ENCODE assay signal across 12 cellular contexts in genomic region chr1:182752077-182752826, GRCh38. TPM values are rescaled to one million over a fixed set of nuclear protein-coding genes. Genes with fewer than 3 reads are reported as not detected.
DNase-seq lines count a peak whose midpoint lies in the region; ATAC-seq, FAIRE-seq and TF ChIP-seq lines count a peak whose summit lies in the region.
"Had no signal": no experiment of that assay in that cellular context is flagged by ENCODE, and none has a peak within 500 bp of the region (broad histone marks: within the 10 kb centered on the region; RNA-seq: fewer than 3 reads in every experiment).

No MANE protein-coding gene starts in this region.

- TF ChIP-seq EP300 in transverse colon (IDR thresholded peaks at IDR 0.05; ENCODE audit: low read depth): no peak

- peaks cover 11% of the 10 kb centered on the region for H3K4me1 Mint-ChIP-seq in chondrocyte (ENCODE audit: low read depth)

- no peaks in the 10 kb centered on the region for H3K36me3 ChIP-seq in transverse colon
- H3K36me3 ChIP-seq: colonic mucosa, esophagus squamous epithelium had no signal

- TF ChIP-seq POLR2A in GM12892 (IDR thresholded peaks at IDR 0.05; ENCODE audit: low read depth, low read length) (no peak), transverse colon (IDR thresholded peaks at IDR 0.05) (no peak), lower leg skin (IDR thresholded peaks at IDR 0.05) (no peak)

- FAIRE-seq in GM12892 (lab: Jason Lieb, UNC): no peak

- H3K27me3 ChIP-seq in transverse colon: no peaks in the 10 kb centered on the region
- H3K27me3 ChIP-seq: colonic mucosa, esophagus squamous epithelium had no signal

- H3K27ac Mint-ChIP-seq in chondrocyte (ENCODE audit: unreplicated experiment): no peak overlapping the region
- H3K27ac Mint-ChIP-seq: activated naive CD8-positive, alpha-beta T cell had no signal

- no peaks in the 10 kb centered on the region for H3K36me3 Mint-ChIP-seq in chondrocyte (ENCODE audit: low read depth)
- H3K36me3 Mint-ChIP-seq: activated naive CD8-positive, alpha-beta T cell had no signal

- peaks cover 11% of the 10 kb centered on the region for H3K27me3 Mint-ChIP-seq in chondrocyte (ENCODE audit: low read depth)

- no peak overlapping the region for H3K4me3 Mint-ChIP-seq in chondrocyte (ENCODE audit: unreplicated experiment)
- H3K4me3 Mint-ChIP-seq: activated naive CD8-positive, alpha-beta T cell had no signal

- DNase-seq in GM03348 (ENCODE audit: low spot score) (peak; percentile 14), astrocyte of the spinal cord (ENCODE audit: low read depth, low spot score) (peak; percentile 94), iPS-NIHi11 (ENCODE audit: low spot score) (peak; percentile 33), sciatic nerve (ENCODE audit: low spot score) (no peak), GM12892 (ENCODE audit: insufficient read length) (no peak), transverse colon (no peak), lower leg skin (ENCODE audit: low spot score in 2 of 2) (no peak), chondrocyte (ENCODE audit: low spot score) (no peak)
- DNase-seq: colonic mucosa, esophagus squamous epithelium had no signal

- in situ Hi-C loops in astrocyte of the spinal cord (cut with HindIII; ENCODE audit: low sequenced_read_pairs): no loop called here
- in situ Hi-C loops in transverse colon (cut with MboI; ENCODE audit: low pct_ligation_motif_present in 1 of 4, low pct_unique_long_range_greater_than_20kb in 1 of 4, low sequenced_read_pairs in 3 of 4): no loop called here

- intact Hi-C loops in sciatic nerve (cut with DNase I): no loop called here
- intact Hi-C loops in transverse colon (cut with DNase I; ENCODE audit: low total_unique reads): no loop called here
- intact Hi-C loops in lower leg skin (cut with DNase I; ENCODE audit: low total_unique reads): no loop called here

- 51 to 64% methylated on average over 4 to 10 of the region's 10 CpGs for WGBS in transverse colon (ENCODE audit: low coverage in 1 of 2), 2 donors
- 62 to 72% methylated on average over 10 of the region's 10 CpGs for WGBS in lower leg skin, 2 donors

- TF ChIP-seq CTCF in astrocyte of the spinal cord (IDR thresholded peaks at IDR 0.05; ENCODE audit: low read depth, low read length): no peak
- TF ChIP-seq CTCF in transverse colon (IDR thresholded peaks at IDR 0.05): no peak
- no peak for TF ChIP-seq CTCF in lower leg skin (IDR thresholded peaks at IDR 0.05)
- TF ChIP-seq CTCF in chondrocyte (IDR thresholded peaks at IDR 0.05): no peak

- ATAC-seq in sciatic nerve: peak; percentile 82

- H3K9me3 ChIP-seq in transverse colon: no peaks in the 10 kb centered on the region
- H3K9me3 ChIP-seq: colonic mucosa, esophagus squamous epithelium had no signal

- no peaks in the 10 kb centered on the region for H3K4me1 ChIP-seq in transverse colon
- H3K4me1 ChIP-seq: colonic mucosa, esophagus squamous epithelium had no signal

- no peak overlapping the region for H3K4me3 ChIP-seq in astrocyte of the spinal cord (ENCODE audit: low read depth, low read length)
- H3K4me3 ChIP-seq in transverse colon: no peak overlapping the region
- H3K4me3 ChIP-seq in lower leg skin (ENCODE audit: low read depth, poor library complexity, severe bottlenecking): no peak overlapping the region
- H3K4me3 ChIP-seq: colonic mucosa, esophagus squamous epithelium, skin epidermis had no signal

- H3K9me3 Mint-ChIP-seq in chondrocyte (ENCODE audit: low read depth): peaks cover 4% of the 10 kb centered on the region

- peak overlapping the region in 1 of 4 donors; percentile 4 for H3K27ac ChIP-seq in transverse colon
- H3K27ac ChIP-seq: colonic mucosa, esophagus squamous epithelium had no signal

RNA-seq across cellular contexts. Expression of gene NPL, which starts 37.3 kb away (rescaled TPM):
- total RNA-seq in sciatic nerve (32.5 TPM), transverse colon (10 to 100 TPM in 2 of 4 donors, 1 to 10 TPM in 1, not detected in 1; 9.6 to 94.5 (median 11.4) TPM), lower leg skin (10 to 100 TPM in 2 of 4 donors, 1 to 10 TPM in 2; 6.6 to 18.9 (median 9.7) TPM), chondrocyte (2.3 to 5.0 TPM (median 4.3 TPM) in 3 replicates)
- 9.1 TPM for polyA plus RNA-seq in GM12892 (2012; ENCODE audit: missing spikeins)

Comparison
In these comparisons a context has a peak if more than half of its experiments do, and no peak if none do; other contexts are left out.
1. DNase-seq: peak in GM03348 (single experiment), astrocyte of the spinal cord (single experiment) and iPS-NIHi11 (single experiment); none in sciatic nerve (single experiment), GM12892 (single experiment), transverse colon (single experiment), lower leg skin (0 of 2) and chondrocyte (single experiment).